Comparison of ENCODE assay signal across 18 cellular contexts in the genomic region with DNA sequence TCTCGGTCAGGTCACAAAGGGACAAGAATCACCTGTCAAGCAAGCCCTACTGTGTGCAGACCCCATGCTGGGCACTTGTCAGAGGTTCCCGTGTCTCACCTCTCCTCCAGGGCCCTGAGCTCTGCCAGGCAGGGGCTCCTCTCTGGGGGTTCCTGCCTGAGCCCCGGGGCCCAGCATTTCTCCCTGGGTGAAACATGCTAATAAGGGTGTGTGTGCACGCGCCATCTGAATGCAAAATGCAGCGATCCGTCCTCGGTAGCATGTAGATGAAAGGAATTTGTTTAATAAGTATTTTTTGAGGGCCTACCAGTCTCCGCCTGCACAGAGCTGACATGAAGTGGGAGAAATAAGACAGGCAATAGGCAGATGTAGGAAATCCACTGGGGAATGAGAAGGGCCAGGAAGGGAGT. TPM values are rescaled to one million over a fixed set of nuclear protein-coding genes. Genes with fewer than 3 reads are reported as not detected.
A peak's percentile ranks its signal among the peaks of the same experiment; 100 is the strongest.
DNase-seq lines count a peak whose midpoint lies in the region; ATAC-seq and TF ChIP-seq lines count a peak whose summit lies in the region.
"Had no signal": no experiment of that assay in that cellular context is flagged by ENCODE, and none has a peak within 500 bp of the region (broad histone marks: within the 10 kb centered on the region; RNA-seq: fewer than 3 reads in every experiment).

No MANE protein-coding gene starts in this region.

- H3K27me3 Mint-ChIP-seq in WTC11 (ENCODE audit: low read depth) (peaks cover 61% of the 10 kb centered on the region), neural crest cell (ENCODE audit: low read depth) (peaks cover 82% of the 10 kb centered on the region)

- H3K36me3 ChIP-seq in HCT116 (ENCODE audit: control insufficient read depth in 1 of 2, insufficient read depth in 2 of 2, low read length in 2 of 2): no peaks in the 10 kb centered on the region; a peak in 1 of 4 replicates
- no peaks in the 10 kb centered on the region for H3K36me3 ChIP-seq in left lung
- H3K36me3 ChIP-seq in colonic mucosa: no peaks in the 10 kb centered on the region
- no peaks in the 10 kb centered on the region for H3K36me3 ChIP-seq in HAP-1 (replicated peaks)
- H3K36me3 ChIP-seq: BLaER1 treated with 17β-estradiol and CSF1 and Interleukin-3, amounts not matched to agents 10 nM and 100 nM; Peyer's patch; SJSA1 had no signal

- H3K4me1 ChIP-seq in HCT116 (ENCODE audit: control insufficient read depth in 1 of 2, insufficient read depth in 2 of 2, low read length in 2 of 2) (peaks cover 6 to 56% of the 10 kb centered on the region in 2 experiments; a peak in 3 of 4 replicates), left lung (peaks cover 4 to 26% of the 10 kb centered on the region in 2 donors), colonic mucosa (no peaks in the 10 kb centered on the region), HAP-1 (peaks cover 2% of the 10 kb centered on the region; the same call in 1 of the 2 replicates)

- H3K9me3 ChIP-seq in HCT116 (ENCODE audit: control insufficient read depth in 1 of 2, insufficient read depth in 1 of 2, low read depth in 1 of 2, low read length in 2 of 2): no peaks in the 10 kb centered on the region
- no peaks in the 10 kb centered on the region for H3K9me3 ChIP-seq in left lung
- H3K9me3 ChIP-seq in colonic mucosa: no peaks in the 10 kb centered on the region
- no peaks in the 10 kb centered on the region for H3K9me3 ChIP-seq in HAP-1
- H3K9me3 ChIP-seq: BLaER1 treated with 17β-estradiol and CSF1 and Interleukin-3, amounts not matched to agents 10 nM and 100 nM; Peyer's patch; SJSA1 had no signal

- RAD21 ChIA-PET in HCT116 (lab: Charles Lee; ENCODE audit: low non-redundant PET in 1 of 2, low total read pairs in 2 of 2, uncharacterized antibody in 2 of 2, unreplicated experiment in 2 of 2): no interaction called here

- CTCF ChIA-PET in HCT116 (lab: Charles Lee) (no interaction called here), WTC11 (lab: Charles Lee) (interaction anchor here (1.6 kb wide), 1 partner anchor 105 kb away, joined by 13 read pairs; no protein-coding TSS in a partner anchor)

- no TSS peak for BruUV-seq in HCT116 (replicated peaks; lab: Mats Ljungman, UMichigan)

- TF ChIP-seq RAD21 in HCT116 (IDR thresholded peaks at IDR 0.05; ENCODE audit: low read depth): no peak

- no peaks in the 10 kb centered on the region for H3K36me3 Mint-ChIP-seq in WTC11
- no peaks in the 10 kb centered on the region for H3K36me3 Mint-ChIP-seq in neural crest cell (ENCODE audit: low read depth)

- H3K9me2 ChIP-seq in HCT116 (ENCODE audit: insufficient read depth): no peaks in the 10 kb centered on the region

- in situ Hi-C loops in HAP-1 (cut with MboI; ENCODE audit: low sequenced_read_pairs): no loop called here

- H3K79me2 ChIP-seq in HCT116 (ENCODE audit: insufficient read depth, low read length): peaks cover 94% of the 10 kb centered on the region

- no peak for TF ChIP-seq CTCF in HCT116 (IDR thresholded peaks at IDR 0.05 in 2 of 3, conservative IDR thresholded peaks at IDR 0.05 in 1 of 3; ENCODE audit: borderline replicate concordance in 1 of 3, insufficient read depth in 1 of 3, low read depth in 2 of 3, low read length in 2 of 3)
- no peak for TF ChIP-seq CTCF in WTC11 (IDR thresholded peaks at IDR 0.05)
- no peak for TF ChIP-seq CTCF in neural crest cell (conservative IDR thresholded peaks at IDR 0.05)
- no peak for TF ChIP-seq CTCF in left lung (IDR thresholded peaks at IDR 0.05)
- no peak for TF ChIP-seq CTCF in colonic mucosa (IDR thresholded peaks at IDR 0.05)

- DNase-seq in HCT116 (ENCODE audit: low read depth, low spot score) (no peak), WTC11 (ENCODE audit: low spot score) (no peak), neural crest cell (ENCODE audit: low read depth, low spot score) (no peak), left lung (no peak), colonic mucosa (no peak), HAP-1 (ENCODE audit: low spot score in 2 of 2) (no peak), inferior parietal cortex (ENCODE audit: extremely low spot score) (no peak)
- DNase-seq: ACHN; DMS53; GDM1; HFFc6; NCI-H1694; NCI-H2081; NCI-H774; NK-92 treated with Interleukin-12 subunit alpha and Interleukin-12 subunit beta, amount 100 ng/mL, for 24 hours had no signal

- no peak overlapping the region for H3K9ac ChIP-seq in HCT116 (ENCODE audit: low read length)
- H3K9ac ChIP-seq in colonic mucosa (ENCODE audit: low read depth in 2 of 2, low read length in 2 of 2): no peak overlapping the region
- H3K9ac ChIP-seq: BLaER1 treated with 17β-estradiol and CSF1 and Interleukin-3, amounts not matched to agents 10 nM and 100 nM had no signal

- H3K27ac ChIP-seq in HCT116 (ENCODE audit: low read depth, low read length) (no peak overlapping the region), left lung (no peak overlapping the region), colonic mucosa (no peak overlapping the region)
- H3K27ac ChIP-seq: BLaER1 treated with 17β-estradiol and CSF1 and Interleukin-3, amounts not matched to agents 10 nM and 100 nM; Peyer's patch; SJSA1 had no signal

- no peak overlapping the region for H3K4me3 ChIP-seq in HCT116 (replicated peaks in 1 of 2; ENCODE audit: low read depth in 1 of 2, low read length in 2 of 2)
- no peak overlapping the region for H3K4me3 ChIP-seq in left lung
- no peak overlapping the region for H3K4me3 ChIP-seq in colonic mucosa
- H3K4me3 ChIP-seq in HAP-1: no peak overlapping the region
- H3K4me3 ChIP-seq: BLaER1 treated with 17β-estradiol and CSF1 and Interleukin-3, amounts not matched to agents 10 nM and 100 nM; Peyer's patch; SJSA1 had no signal

- peak overlapping the region; percentile 85 for H3K4me2 ChIP-seq in HCT116 (ENCODE audit: low read length)

- intact Hi-C loops in HCT116 (cut with micrococcal nuclease): no loop called here
- intact Hi-C loops in left lung (cut with DNase I): loop anchor here in 1 of 2 donors (10.0 kb wide), 1 partner anchor 107 kb away; no protein-coding TSS in a partner anchor
- intact Hi-C loops in colonic mucosa (cut with DNase I): no loop called here

- H3K27ac Mint-ChIP-seq in WTC11: no peak overlapping the region
- H3K27ac Mint-ChIP-seq in neural crest cell (ENCODE audit: unreplicated experiment): no peak overlapping the region
- H3K27ac Mint-ChIP-seq: HFFc6 had no signal

- ATAC-seq in HCT116: no peak
- ATAC-seq in WTC11: no peak
- ATAC-seq in left lung: no peak

- H3K9me3 Mint-ChIP-seq in WTC11 (no peaks in the 10 kb centered on the region), neural crest cell (no peaks in the 10 kb centered on the region)
- H3K9me3 Mint-ChIP-seq: HFFc6 had no signal

- H3K27me3 ChIP-seq in HCT116 (ENCODE audit: insufficient read depth, low read length) (no peaks in the 10 kb centered on the region), left lung (peaks cover 21 to 94% of the 10 kb centered on the region in 2 donors), colonic mucosa (peaks cover 40% of the 10 kb centered on the region), HAP-1 (ENCODE audit: low read depth) (0 out of 2 replicates have a peak, but pooled peaks cover 2% of the 10 kb centered on the region)

- TF ChIP-seq POLR2A in HCT116 (IDR thresholded peaks at IDR 0.05; ENCODE audit: borderline replicate concordance, extremely low read depth, insufficient read depth, insufficient read length): no peak

- no peaks in the 10 kb centered on the region for H4K20me1 ChIP-seq in HCT116 (ENCODE audit: insufficient read depth)

- H3K4me3 Mint-ChIP-seq in WTC11 (peak overlapping the region; percentile 87; the same call in 1 of the 2 replicates), neural crest cell (peak overlapping the region; percentile 3)

- H2AFZ ChIP-seq in HCT116 (ENCODE audit: low read depth, low read length, poor library complexity, severe bottlenecking): no peak overlapping the region

- POLR2A ChIA-PET in HCT116 (lab: Charles Lee): no interaction called here
- POLR2A ChIA-PET in WTC11 (lab: Charles Lee): no interaction called here

- H3K4me1 Mint-ChIP-seq in WTC11 (peaks cover 42% of the 10 kb centered on the region), neural crest cell (peaks cover 28% of the 10 kb centered on the region)

TF ChIP-seq in HCT116, 20 proteins besides CTCF, POLR2A, EP300 and RAD21 (continues in another document):
- no peak for TF ChIP-seq YY1 (IDR thresholded peaks at IDR 0.05; ENCODE audit: extremely low read depth, insufficient replicate concordance, low read depth, low read length)
- no peak for TF ChIP-seq JUND (IDR thresholded peaks at IDR 0.05)

TF ChIP-seq in WTC11, 78 proteins besides CTCF, POLR2A, EP300 and RAD21 (continues in another document):
- TF ChIP-seq NR2C2 (CRISPR knock-in tag; IDR thresholded peaks at IDR 0.05) (no peak), NFATC4 (CRISPR knock-in tag; IDR thresholded peaks at IDR 0.05) (no peak)
- TF ChIP-seq, protein P1, sequence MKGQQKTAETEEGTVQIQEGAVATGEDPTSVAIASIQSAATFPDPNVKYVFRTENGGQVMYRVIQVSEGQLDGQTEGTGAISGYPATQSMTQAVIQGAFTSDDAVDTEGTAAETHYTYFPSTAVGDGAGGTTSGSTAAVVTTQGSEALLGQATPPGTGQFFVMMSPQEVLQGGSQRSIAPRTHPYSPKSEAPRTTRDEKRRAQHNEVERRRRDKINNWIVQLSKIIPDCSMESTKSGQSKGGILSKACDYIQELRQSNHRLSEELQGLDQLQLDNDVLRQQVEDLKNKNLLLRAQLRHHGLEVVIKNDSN (CRISPR knock-in tag; IDR thresholded peaks at IDR 0.05): no peak
- TF ChIP-seq, protein P2, sequence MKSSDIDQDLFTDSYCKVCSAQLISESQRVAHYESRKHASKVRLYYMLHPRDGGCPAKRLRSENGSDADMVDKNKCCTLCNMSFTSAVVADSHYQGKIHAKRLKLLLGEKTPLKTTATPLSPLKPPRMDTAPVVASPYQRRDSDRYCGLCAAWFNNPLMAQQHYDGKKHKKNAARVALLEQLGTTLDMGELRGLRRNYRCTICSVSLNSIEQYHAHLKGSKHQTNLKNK (CRISPR knock-in tag; IDR thresholded peaks at IDR 0.05): no peak
- TF ChIP-seq, protein P3, sequence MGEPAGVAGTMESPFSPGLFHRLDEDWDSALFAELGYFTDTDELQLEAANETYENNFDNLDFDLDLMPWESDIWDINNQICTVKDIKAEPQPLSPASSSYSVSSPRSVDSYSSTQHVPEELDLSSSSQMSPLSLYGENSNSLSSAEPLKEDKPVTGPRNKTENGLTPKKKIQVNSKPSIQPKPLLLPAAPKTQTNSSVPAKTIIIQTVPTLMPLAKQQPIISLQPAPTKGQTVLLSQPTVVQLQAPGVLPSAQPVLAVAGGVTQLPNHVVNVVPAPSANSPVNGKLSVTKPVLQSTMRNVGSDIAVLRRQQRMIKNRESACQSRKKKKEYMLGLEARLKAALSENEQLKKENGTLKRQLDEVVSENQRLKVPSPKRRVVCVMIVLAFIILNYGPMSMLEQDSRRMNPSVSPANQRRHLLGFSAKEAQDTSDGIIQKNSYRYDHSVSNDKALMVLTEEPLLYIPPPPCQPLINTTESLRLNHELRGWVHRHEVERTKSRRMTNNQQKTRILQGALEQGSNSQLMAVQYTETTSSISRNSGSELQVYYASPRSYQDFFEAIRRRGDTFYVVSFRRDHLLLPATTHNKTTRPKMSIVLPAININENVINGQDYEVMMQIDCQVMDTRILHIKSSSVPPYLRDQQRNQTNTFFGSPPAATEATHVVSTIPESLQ (CRISPR knock-in tag; IDR thresholded peaks at IDR 0.05): no peak

RNA-seq across cellular contexts. Expression of a gene that starts 5.8 kb away (rescaled TPM):
- total RNA-seq in HCT116 (2021; ENCODE audit: unreplicated experiment): 45.4 TPM
- 30.1 TPM in 2 replicates for polyA plus RNA-seq in HCT116 (2012)
- total RNA-seq in WTC11 (2021): 0.87 to 1.8 TPM (median 1.5 TPM) in 3 replicates
- 0.09 and 0.27 TPM in 2 replicates for total RNA-seq in neural crest cell
- total RNA-seq in left lung: 1 to 10 TPM; 4.2 to 4.9 TPM
- total RNA-seq in colonic mucosa: under 1 TPM; 0.07 to 0.21 TPM
